11 cellular contexts compared by ENCODE assay signal in the genomic region with DNA sequence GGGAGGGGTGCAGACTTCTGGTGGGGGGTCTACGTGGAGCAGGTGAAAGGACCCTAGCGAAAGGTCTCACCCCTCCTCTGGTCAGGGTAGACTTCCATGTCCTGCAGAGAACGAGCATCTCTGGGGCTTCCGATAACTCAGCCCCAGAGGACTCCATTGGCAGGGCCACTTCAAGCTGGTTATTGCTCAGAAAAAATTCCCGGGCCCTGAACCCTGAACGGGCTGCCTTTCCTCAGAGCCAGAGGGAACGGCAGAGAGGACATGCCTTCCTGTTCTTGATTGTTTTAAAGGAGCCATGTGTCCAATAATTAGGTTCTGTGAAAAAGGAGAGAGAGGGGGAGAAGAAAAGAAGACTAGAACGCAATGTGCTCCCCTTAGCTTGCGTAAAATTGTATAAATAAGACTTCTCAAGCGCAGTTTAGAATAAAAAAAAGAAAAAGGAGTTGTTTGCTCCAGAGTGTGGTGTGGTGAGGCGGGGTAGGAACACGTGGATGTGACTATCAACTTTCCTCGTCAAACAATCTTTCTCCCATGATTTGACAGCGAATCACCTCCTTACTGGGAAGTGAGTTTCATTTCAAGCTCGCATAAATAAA.
DNase-seq lines count a peak whose midpoint lies in the region; ATAC-seq and TF ChIP-seq lines count a peak whose summit lies in the region.
"Had no signal": no experiment of that assay in that cellular context is flagged by ENCODE, and none has a peak within 500 bp of the region (broad histone marks: within the 10 kb centered on the region; RNA-seq: fewer than 3 reads in every experiment).

No MANE protein-coding gene starts in this region.

- H3K36me3 ChIP-seq in kidney epithelial cell (ENCODE audit: control insufficient read depth, insufficient read depth, low read length) = no peaks in the 10 kb centered on the region

- peaks cover 19 to 33% of the 10 kb centered on the region in 2 donors for H3K4me1 Mint-ChIP-seq in stimulated activated naive B cell treated with anti-CD40 and anti-IgM and Interleukin-4, amounts not matched to agents 10 μg/mL and 1 μg/mL and 100 μg/mL, for 72 hours
- H3K4me1 Mint-ChIP-seq in effector memory CD8-positive, alpha-beta T cell (ENCODE audit: low read depth in 2 of 2) = peaks cover 0 to 6% of the 10 kb centered on the region in 2 donors

- no peak for TF ChIP-seq CTCF in astrocyte of the cerebellum (IDR thresholded peaks at IDR 0.05; ENCODE audit: low read depth, low read length, missing control alignments)
- no peak for TF ChIP-seq CTCF in kidney epithelial cell (IDR thresholded peaks at IDR 0.05; ENCODE audit: insufficient read depth, low read length, poor library complexity, severe bottlenecking)

- H3K4me3 Mint-ChIP-seq in stimulated activated naive B cell treated with anti-CD40 and anti-IgM and Interleukin-4, amounts not matched to agents 10 μg/mL and 1 μg/mL and 100 μg/mL, for 72 hours = peak overlapping the region; percentile 37 to 49
- no peak overlapping the region for H3K4me3 Mint-ChIP-seq in effector memory CD8-positive, alpha-beta T cell

- peaks cover 4 to 7% of the 10 kb centered on the region in 2 donors for H3K9me3 Mint-ChIP-seq in stimulated activated naive B cell treated with anti-CD40 and anti-IgM and Interleukin-4, amounts not matched to agents 10 μg/mL and 1 μg/mL and 100 μg/mL, for 72 hours
- no peaks in the 10 kb centered on the region for H3K9me3 Mint-ChIP-seq in effector memory CD8-positive, alpha-beta T cell
- H3K9me3 Mint-ChIP-seq: activated naive CD4-positive, alpha-beta T cell treated with anti-CD3 and anti-CD28 coated beads, Interleukin-2, amount 50 U/mL, for 72 hours had no signal

- H3K27me3 Mint-ChIP-seq in stimulated activated naive B cell treated with anti-CD40 and anti-IgM and Interleukin-4, amounts not matched to agents 10 μg/mL and 1 μg/mL and 100 μg/mL, for 72 hours = no peaks in the 10 kb centered on the region
- H3K27me3 Mint-ChIP-seq in effector memory CD8-positive, alpha-beta T cell = peaks cover 6 to 8% of the 10 kb centered on the region in 2 donors

- no peaks in the 10 kb centered on the region for H3K27me3 ChIP-seq in kidney epithelial cell (ENCODE audit: control insufficient read depth, insufficient read depth, low read length)

- ATAC-seq in HG02981 (IDR thresholded peaks at IDR 0.05; ENCODE audit: unreplicated experiment) (peak; percentile 38), GM18873 (IDR thresholded peaks at IDR 0.05; ENCODE audit: low FRiP score, unreplicated experiment) (no peak)
- peak; percentile 14 to 35 for ATAC-seq in stimulated activated naive B cell treated with anti-CD40 and anti-IgM and Interleukin-4, amounts not matched to agents 10 μg/mL and 1 μg/mL and 100 μg/mL, for 72 hours (replicated peaks)
- no peak for ATAC-seq in effector memory CD8-positive, alpha-beta T cell (replicated peaks)
- ATAC-seq: activated naive CD4-positive, alpha-beta T cell treated with anti-CD3 and anti-CD28 coated beads, Interleukin-2, amount 50 U/mL, for 72 hours had no signal

- in situ Hi-C loops in astrocyte of the cerebellum (cut with HindIII; ENCODE audit: low sequenced_read_pairs) = no loop called here

- H3K27ac Mint-ChIP-seq in stimulated activated naive B cell treated with anti-CD40 and anti-IgM and Interleukin-4, amounts not matched to agents 10 μg/mL and 1 μg/mL and 100 μg/mL, for 72 hours = no peak overlapping the region
- no peak overlapping the region for H3K27ac Mint-ChIP-seq in effector memory CD8-positive, alpha-beta T cell
- H3K27ac Mint-ChIP-seq: activated naive CD4-positive, alpha-beta T cell treated with anti-CD3 and anti-CD28 coated beads, Interleukin-2, amount 50 U/mL, for 72 hours had no signal

- H3K4me3 ChIP-seq in astrocyte of the cerebellum (ENCODE audit: low read depth, low read length) = peak overlapping the region; percentile 3
- no peak overlapping the region for H3K4me3 ChIP-seq in kidney epithelial cell (ENCODE audit: low read depth, low read length)

- peaks cover 6 to 13% of the 10 kb centered on the region in 2 donors for H3K36me3 Mint-ChIP-seq in stimulated activated naive B cell treated with anti-CD40 and anti-IgM and Interleukin-4, amounts not matched to agents 10 μg/mL and 1 μg/mL and 100 μg/mL, for 72 hours
- no peaks in the 10 kb centered on the region for H3K36me3 Mint-ChIP-seq in effector memory CD8-positive, alpha-beta T cell (ENCODE audit: insufficient read depth)

- DNase-seq in astrocyte of the cerebellum (ENCODE audit: low read depth) (no peak), kidney epithelial cell (ENCODE audit: low read depth) (peak; percentile 31), NCI-H446 treated with DMSO at 0.1 percent for 48 hours (lab: John Stamatoyannopoulos, UW) (no peak), SW 1271 (lab: John Stamatoyannopoulos, UW) (no peak)
- DNase-seq in stimulated activated naive B cell treated with anti-CD40 and anti-IgM and Interleukin-4, amounts not matched to agents 10 μg/mL and 1 μg/mL and 100 μg/mL, for 72 hours = no peak
- no peak for DNase-seq in effector memory CD8-positive, alpha-beta T cell
- DNase-seq: NCI-H1417, T-helper 2 cell had no signal

Comparison
In these comparisons a context has a peak if more than half of its experiments do, and no peak if none do; other contexts are left out.
1. ATAC-seq: peak in HG02981 (single experiment) and stimulated activated naive B cell treated with anti-CD40 and anti-IgM and Interleukin-4, amounts not matched to agents 10 μg/mL and 1 μg/mL and 100 μg/mL, for 72 hours (2 of 2); none in GM18873 (single experiment) and effector memory CD8-positive, alpha-beta T cell (single experiment).
2. H3K4me3 Mint-ChIP-seq: peak in stimulated activated naive B cell treated with anti-CD40 and anti-IgM and Interleukin-4, amounts not matched to agents 10 μg/mL and 1 μg/mL and 100 μg/mL, for 72 hours (2 of 2); none in effector memory CD8-positive, alpha-beta T cell (0 of 2).